Comparison of ENCODE assay signal across 1 cellular context in the genomic region with DNA sequence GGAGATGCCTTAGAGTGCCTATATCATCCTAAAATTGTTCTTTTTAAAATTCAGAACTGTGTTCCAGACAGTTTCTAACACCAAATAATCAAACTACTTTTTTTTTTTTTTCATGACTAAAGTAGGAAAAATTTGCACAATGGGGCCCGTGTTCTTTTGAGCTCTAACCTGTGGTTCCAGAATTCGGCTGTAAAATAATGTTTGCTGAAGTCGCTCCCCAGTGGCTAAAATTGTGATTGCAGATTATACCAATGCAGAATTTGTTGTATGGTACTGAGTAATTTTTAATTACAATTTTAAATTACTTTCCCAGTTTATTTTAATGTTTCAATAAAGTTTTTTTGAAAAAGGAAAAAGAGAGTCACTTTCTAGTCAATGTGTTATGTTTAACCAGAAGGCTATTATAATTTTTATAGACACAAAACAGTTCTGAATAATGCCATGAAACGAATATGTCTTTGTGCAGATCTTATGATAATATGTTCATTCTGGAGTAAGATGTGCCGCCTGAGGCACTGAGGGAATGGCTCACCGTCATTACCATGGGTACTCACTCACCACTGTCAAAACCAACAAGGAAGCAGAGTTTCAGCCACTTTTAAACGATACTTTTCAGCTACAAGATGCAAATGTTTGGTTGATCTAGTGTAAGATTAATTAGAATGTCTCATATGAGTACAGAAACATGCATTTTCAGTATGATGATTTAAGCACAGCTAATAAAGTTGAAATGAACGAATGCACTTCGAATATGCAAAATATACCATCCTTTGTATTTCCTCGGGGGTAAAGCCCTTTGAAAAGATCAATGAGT.
TF ChIP-seq lines count a peak whose summit lies in the region.

No MANE protein-coding gene starts in this region.

TF ChIP-seq in GM23338, 12 proteins besides CTCF, POLR2A, EP300 and RAD21 (continued from another document):
- TF ChIP-seq, protein P1, sequence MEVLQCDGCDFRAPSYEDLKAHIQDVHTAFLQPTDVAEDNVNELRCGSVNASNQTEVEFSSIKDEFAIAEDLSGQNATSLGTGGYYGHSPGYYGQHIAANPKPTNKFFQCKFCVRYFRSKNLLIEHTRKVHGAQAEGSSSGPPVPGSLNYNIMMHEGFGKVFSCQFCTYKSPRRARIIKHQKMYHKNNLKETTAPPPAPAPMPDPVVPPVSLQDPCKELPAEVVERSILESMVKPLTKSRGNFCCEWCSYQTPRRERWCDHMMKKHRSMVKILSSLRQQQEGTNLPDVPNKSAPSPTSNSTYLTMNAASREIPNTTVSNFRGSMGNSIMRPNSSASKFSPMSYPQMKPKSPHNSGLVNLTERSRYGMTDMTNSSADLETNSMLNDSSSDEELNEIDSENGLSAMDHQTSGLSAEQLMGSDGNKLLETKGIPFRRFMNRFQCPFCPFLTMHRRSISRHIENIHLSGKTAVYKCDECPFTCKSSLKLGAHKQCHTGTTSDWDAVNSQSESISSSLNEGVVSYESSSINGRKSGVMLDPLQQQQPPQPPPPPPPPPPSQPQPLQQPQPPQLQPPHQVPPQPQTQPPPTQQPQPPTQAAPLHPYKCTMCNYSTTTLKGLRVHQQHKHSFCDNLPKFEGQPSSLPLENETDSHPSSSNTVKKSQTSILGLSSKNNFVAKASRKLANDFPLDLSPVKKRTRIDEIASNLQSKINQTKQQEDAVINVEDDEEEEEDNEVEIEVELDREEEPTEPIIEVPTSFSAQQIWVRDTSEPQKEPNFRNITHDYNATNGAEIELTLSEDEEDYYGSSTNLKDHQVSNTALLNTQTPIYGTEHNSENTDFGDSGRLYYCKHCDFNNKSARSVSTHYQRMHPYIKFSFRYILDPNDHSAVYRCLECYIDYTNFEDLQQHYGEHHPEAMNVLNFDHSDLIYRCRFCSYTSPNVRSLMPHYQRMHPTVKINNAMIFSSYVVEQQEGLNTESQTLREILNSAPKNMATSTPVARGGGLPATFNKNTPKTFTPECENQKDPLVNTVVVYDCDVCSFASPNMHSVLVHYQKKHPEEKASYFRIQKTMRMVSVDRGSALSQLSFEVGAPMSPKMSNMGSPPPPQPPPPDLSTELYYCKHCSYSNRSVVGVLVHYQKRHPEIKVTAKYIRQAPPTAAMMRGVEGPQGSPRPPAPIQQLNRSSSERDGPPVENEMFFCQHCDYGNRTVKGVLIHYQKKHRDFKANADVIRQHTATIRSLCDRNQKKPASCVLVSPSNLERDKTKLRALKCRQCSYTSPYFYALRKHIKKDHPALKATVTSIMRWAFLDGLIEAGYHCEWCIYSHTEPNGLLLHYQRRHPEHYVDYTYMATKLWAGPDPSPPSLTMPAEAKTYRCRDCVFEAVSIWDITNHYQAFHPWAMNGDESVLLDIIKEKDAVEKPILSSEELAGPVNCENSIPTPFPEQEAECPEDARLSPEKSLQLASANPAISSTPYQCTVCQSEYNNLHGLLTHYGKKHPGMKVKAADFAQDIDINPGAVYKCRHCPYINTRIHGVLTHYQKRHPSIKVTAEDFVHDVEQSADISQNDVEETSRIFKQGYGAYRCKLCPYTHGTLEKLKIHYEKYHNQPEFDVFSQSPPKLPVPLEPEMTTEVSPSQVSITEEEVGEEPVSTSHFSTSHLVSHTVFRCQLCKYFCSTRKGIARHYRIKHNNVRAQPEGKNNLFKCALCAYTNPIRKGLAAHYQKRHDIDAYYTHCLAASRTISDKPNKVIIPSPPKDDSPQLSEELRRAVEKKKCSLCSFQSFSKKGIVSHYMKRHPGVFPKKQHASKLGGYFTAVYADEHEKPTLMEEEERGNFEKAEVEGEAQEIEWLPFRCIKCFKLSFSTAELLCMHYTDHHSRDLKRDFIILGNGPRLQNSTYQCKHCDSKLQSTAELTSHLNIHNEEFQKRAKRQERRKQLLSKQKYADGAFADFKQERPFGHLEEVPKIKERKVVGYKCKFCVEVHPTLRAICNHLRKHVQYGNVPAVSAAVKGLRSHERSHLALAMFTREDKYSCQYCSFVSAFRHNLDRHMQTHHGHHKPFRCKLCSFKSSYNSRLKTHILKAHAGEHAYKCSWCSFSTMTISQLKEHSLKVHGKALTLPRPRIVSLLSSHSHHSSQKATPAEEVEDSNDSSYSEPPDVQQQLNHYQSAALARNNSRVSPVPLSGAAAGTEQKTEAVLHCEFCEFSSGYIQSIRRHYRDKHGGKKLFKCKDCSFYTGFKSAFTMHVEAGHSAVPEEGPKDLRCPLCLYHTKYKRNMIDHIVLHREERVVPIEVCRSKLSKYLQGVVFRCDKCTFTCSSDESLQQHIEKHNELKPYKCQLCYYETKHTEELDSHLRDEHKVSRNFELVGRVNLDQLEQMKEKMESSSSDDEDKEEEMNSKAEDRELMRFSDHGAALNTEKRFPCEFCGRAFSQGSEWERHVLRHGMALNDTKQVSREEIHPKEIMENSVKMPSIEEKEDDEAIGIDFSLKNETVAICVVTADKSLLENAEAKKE (CRISPR knock-in tag; IDR thresholded peaks at IDR 0.05), result no peak
- TF ChIP-seq NANOG (IDR thresholded peaks at IDR 0.05; ENCODE audit: borderline replicate concordance) (no peak), STAT1 (IDR thresholded peaks at IDR 0.05; ENCODE audit: unreplicated experiment) (no peak), EZH2 (IDR thresholded peaks at IDR 0.05; ENCODE audit: low read depth, unreplicated experiment) (no peak), ZNF331 (CRISPR knock-in tag; IDR thresholded peaks at IDR 0.05; ENCODE audit: low read depth) (no peak)
- TF ChIP-seq, protein P2, sequence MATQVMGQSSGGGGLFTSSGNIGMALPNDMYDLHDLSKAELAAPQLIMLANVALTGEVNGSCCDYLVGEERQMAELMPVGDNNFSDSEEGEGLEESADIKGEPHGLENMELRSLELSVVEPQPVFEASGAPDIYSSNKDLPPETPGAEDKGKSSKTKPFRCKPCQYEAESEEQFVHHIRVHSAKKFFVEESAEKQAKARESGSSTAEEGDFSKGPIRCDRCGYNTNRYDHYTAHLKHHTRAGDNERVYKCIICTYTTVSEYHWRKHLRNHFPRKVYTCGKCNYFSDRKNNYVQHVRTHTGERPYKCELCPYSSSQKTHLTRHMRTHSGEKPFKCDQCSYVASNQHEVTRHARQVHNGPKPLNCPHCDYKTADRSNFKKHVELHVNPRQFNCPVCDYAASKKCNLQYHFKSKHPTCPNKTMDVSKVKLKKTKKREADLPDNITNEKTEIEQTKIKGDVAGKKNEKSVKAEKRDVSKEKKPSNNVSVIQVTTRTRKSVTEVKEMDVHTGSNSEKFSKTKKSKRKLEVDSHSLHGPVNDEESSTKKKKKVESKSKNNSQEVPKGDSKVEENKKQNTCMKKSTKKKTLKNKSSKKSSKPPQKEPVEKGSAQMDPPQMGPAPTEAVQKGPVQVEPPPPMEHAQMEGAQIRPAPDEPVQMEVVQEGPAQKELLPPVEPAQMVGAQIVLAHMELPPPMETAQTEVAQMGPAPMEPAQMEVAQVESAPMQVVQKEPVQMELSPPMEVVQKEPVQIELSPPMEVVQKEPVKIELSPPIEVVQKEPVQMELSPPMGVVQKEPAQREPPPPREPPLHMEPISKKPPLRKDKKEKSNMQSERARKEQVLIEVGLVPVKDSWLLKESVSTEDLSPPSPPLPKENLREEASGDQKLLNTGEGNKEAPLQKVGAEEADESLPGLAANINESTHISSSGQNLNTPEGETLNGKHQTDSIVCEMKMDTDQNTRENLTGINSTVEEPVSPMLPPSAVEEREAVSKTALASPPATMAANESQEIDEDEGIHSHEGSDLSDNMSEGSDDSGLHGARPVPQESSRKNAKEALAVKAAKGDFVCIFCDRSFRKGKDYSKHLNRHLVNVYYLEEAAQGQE (IDR thresholded peaks at IDR 0.05; ENCODE audit: unreplicated experiment), result no peak
